Comparison of ENCODE assay signal across 8 cellular contexts in the genomic region with DNA sequence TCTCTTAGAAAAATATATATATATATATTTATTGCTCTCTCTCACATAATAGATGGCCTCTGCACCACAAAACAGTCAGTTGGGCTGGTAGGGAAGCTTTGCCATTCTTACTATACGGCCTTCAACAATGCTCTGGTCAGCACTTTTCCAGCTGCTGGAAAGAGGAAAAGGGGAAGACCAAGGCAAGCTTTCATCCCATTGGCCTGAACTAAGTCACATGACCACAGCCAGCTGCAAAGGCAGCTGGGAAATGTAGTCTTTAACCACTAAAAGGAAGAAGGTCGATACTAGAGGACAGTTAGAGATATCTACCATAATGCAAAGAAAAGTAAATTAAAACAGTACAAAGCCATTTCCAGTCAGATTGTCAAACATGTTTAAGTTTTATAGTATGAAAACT. TPM values are rescaled to one million over a fixed set of nuclear protein-coding genes. Genes with fewer than 3 reads are reported as not detected.
DNase-seq lines count a peak whose midpoint lies in the region; ATAC-seq and TF ChIP-seq lines count a peak whose summit lies in the region.

No MANE protein-coding gene starts in this region.

- no peak overlapping the region for H3K27ac ChIP-seq in mammary epithelial cell (ENCODE audit: insufficient read depth, low read depth, low read length)

- no peak overlapping the region for H3K4me3 Mint-ChIP-seq in activated T-cell treated with anti-CD3 and anti-CD28 coated beads, Interleukin-2, amount 50 U/mL, for 72 hours

- H3K36me3 ChIP-seq in mammary epithelial cell (ENCODE audit: insufficient read depth, low read length): no peaks in the 10 kb centered on the region

- H3K9me3 ChIP-seq in mammary epithelial cell (replicated peaks; ENCODE audit: insufficient read depth, low read length): no peaks in the 10 kb centered on the region

- no peaks in the 10 kb centered on the region for H3K79me2 ChIP-seq in mammary epithelial cell (ENCODE audit: insufficient read depth, low read length)

- 54% methylated on average over 2 of the region's 2 CpGs for WGBS in mammary epithelial cell (ENCODE audit: low coverage, missing lambda C conversion rate)

- H3K4me1 Mint-ChIP-seq in activated T-cell treated with anti-CD3 and anti-CD28 coated beads, Interleukin-2, amount 50 U/mL, for 72 hours (ENCODE audit: low read depth): no peaks in the 10 kb centered on the region

- H3K4me3 ChIP-seq in mammary epithelial cell (replicated peaks in 1 of 3; ENCODE audit: insufficient read depth in 1 of 3, low read depth in 2 of 3, low read length in 3 of 3): no peak overlapping the region

- ATAC-seq in GM21515 (IDR thresholded peaks at IDR 0.05; ENCODE audit: unreplicated experiment): no peak
- ATAC-seq in activated T-cell treated with anti-CD3 and anti-CD28 coated beads, Interleukin-2, amount 50 U/mL, for 72 hours (replicated peaks in 1 of 2): no peak

- H3K36me3 Mint-ChIP-seq in activated T-cell treated with anti-CD3 and anti-CD28 coated beads, Interleukin-2, amount 50 U/mL, for 72 hours (ENCODE audit: insufficient read depth in 2 of 2): no peaks in the 10 kb centered on the region

- H3K9ac ChIP-seq in mammary epithelial cell (ENCODE audit: insufficient read depth, low read length): no peak overlapping the region

- no peak overlapping the region for H3K27ac Mint-ChIP-seq in activated T-cell treated with anti-CD3 and anti-CD28 coated beads, Interleukin-2, amount 50 U/mL, for 72 hours

- intact Hi-C loops in mammary epithelial cell (cut with micrococcal nuclease): no loop called here

- in situ Hi-C loops in mammary epithelial cell (cut with MboI; ENCODE audit: low sequenced_read_pairs in 2 of 2): no loop called here

- H3K27me3 Mint-ChIP-seq in activated T-cell treated with anti-CD3 and anti-CD28 coated beads, Interleukin-2, amount 50 U/mL, for 72 hours (ENCODE audit: low read depth): peaks cover 20% of the 10 kb centered on the region

- no peak overlapping the region for H2AFZ ChIP-seq in mammary epithelial cell (ENCODE audit: low read depth, low read length)

- no peak overlapping the region for H3K4me2 ChIP-seq in mammary epithelial cell (ENCODE audit: insufficient read depth, low read depth, low read length)

- H3K27me3 ChIP-seq in mammary epithelial cell (ENCODE audit: insufficient read depth, low read length): no peaks in the 10 kb centered on the region

- DNase-seq in NCI-H2171 treated with DMSO at 0.1 percent for 48 hours (lab: John Stamatoyannopoulos, UW) (peak; percentile 23), NCI-H2171 (lab: John Stamatoyannopoulos, UW) (no peak), NCI-H2196 treated with DMSO at 0.1 percent for 48 hours (lab: John Stamatoyannopoulos, UW; ENCODE audit: unreplicated experiment) (peak; percentile 9), mammary epithelial cell (peak; percentile 49), lung microvascular endothelial cell (ENCODE audit: low read depth in 2 of 2) (peak; percentile 53 to 74)
- DNase-seq in central memory CD4-positive, alpha-beta T cell: no peak
- no peak for DNase-seq in activated T-cell treated with anti-CD3 and anti-CD28 coated beads, Interleukin-2, amount 50 U/mL, for 72 hours

- no peaks in the 10 kb centered on the region for H3K4me1 ChIP-seq in mammary epithelial cell (ENCODE audit: insufficient read depth, low read length)

- BruUV-seq in mammary epithelial cell (replicated peaks; lab: Mats Ljungman, UMichigan): no TSS peak

- CTCF ChIA-PET in mammary epithelial cell (lab: Charles Lee; ENCODE audit: low non-redundant PET): no interaction called here

- no peaks in the 10 kb centered on the region for H3K9me3 Mint-ChIP-seq in activated T-cell treated with anti-CD3 and anti-CD28 coated beads, Interleukin-2, amount 50 U/mL, for 72 hours

- dilution Hi-C loops in mammary epithelial cell (cut with HindIII; ENCODE audit: low sequenced_read_pairs): no loop called here

- TF ChIP-seq CTCF in mammary epithelial cell (conservative IDR thresholded peaks at IDR 0.05 in 1 of 2, IDR thresholded peaks at IDR 0.05 in 1 of 2; ENCODE audit: extremely low read depth in 1 of 2, insufficient read depth in 1 of 2, low read depth in 1 of 2, low read length in 2 of 2): no peak

- H4K20me1 ChIP-seq in mammary epithelial cell (ENCODE audit: insufficient read depth, low read length): no peaks in the 10 kb centered on the region

RNA-seq across cellular contexts. Expression of gene MACROH2A2, which starts 58.4 kb away (rescaled TPM):
- 10 to 100 TPM; 17.8 to 32.6 TPM for total RNA-seq in mammary epithelial cell
- 21.6 TPM for polyA plus RNA-seq in mammary epithelial cell
- 28.5 TPM for polyA minus RNA-seq in mammary epithelial cell
- under 0.01 TPM in 1 of 2 replicates, not detected in the other for total RNA-seq in lung microvascular endothelial cell
- 1 to 10 TPM; 6.2 to 8.4 TPM for total RNA-seq in activated T-cell treated with anti-CD3 and anti-CD28 coated beads, Interleukin-2, amount 50 U/mL, for 72 hours

Comparison
In these comparisons a context has a peak if more than half of its experiments do, and no peak if none do; other contexts are left out.
1. DNase-seq: peak in NCI-H2171 treated with DMSO at 0.1 percent for 48 hours (single experiment), NCI-H2196 treated with DMSO at 0.1 percent for 48 hours (single experiment), mammary epithelial cell (single experiment) and lung microvascular endothelial cell (2 of 2); none in NCI-H2171 (single experiment), central memory CD4-positive, alpha-beta T cell (single experiment) and activated T-cell treated with anti-CD3 and anti-CD28 coated beads, Interleukin-2, amount 50 U/mL, for 72 hours (0 of 2).